Comparison of ENCODE assay signal across 2 cellular contexts in the genomic region with DNA sequence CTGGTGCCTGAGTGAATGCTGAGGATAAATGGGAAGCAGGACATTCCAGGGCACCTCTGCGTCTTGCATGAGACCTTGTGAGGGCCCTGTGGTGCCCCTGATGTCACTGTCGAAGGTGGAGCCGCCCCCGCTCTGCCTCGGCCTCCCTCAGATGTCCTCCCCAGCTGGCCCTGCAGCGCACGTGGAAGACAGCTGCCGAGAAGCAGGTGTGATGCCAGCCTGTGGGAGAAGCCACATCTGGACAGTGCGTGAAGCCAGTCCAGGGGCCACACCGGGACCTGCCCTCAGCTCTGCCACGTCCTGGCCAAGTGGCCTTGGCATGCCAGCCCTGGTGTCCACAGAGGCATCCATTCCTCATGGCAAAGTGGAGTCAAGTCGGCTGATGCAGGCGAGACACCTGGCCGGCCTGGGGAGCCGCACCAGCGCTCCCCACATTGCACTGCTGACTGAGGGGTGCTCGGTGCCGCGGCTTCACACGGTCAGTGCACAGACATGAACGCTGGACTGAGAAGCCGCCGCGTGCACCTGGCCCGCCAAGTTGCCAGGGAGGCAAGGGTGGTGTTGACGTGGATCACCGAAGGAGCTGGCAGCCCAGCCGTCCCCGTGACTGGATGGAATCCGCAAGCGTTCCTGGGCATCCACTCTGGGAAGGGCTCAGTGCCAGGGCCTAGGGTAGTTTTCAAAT.
TF ChIP-seq lines count a peak whose summit lies in the region.

No MANE protein-coding gene starts in this region.

TF ChIP-seq in SK-N-SH, 30 proteins besides CTCF, POLR2A, EP300 and RAD21 (continued from another document):
- TF ChIP-seq, protein P1, sequence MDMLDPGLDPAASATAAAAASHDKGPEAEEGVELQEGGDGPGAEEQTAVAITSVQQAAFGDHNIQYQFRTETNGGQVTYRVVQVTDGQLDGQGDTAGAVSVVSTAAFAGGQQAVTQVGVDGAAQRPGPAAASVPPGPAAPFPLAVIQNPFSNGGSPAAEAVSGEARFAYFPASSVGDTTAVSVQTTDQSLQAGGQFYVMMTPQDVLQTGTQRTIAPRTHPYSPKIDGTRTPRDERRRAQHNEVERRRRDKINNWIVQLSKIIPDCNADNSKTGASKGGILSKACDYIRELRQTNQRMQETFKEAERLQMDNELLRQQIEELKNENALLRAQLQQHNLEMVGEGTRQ (IDR thresholded peaks at IDR 0.05; ENCODE audit: borderline replicate concordance, low read depth, low read length), result no peak
- TF ChIP-seq RCOR1 (IDR thresholded peaks at IDR 0.05; ENCODE audit: low read length) (no peak), NFIC (IDR thresholded peaks at IDR 0.05; ENCODE audit: borderline replicate concordance) (no peak), FOXM1 (IDR thresholded peaks at IDR 0.05; ENCODE audit: low read depth) (no peak)
- TF ChIP-seq, protein P2, sequence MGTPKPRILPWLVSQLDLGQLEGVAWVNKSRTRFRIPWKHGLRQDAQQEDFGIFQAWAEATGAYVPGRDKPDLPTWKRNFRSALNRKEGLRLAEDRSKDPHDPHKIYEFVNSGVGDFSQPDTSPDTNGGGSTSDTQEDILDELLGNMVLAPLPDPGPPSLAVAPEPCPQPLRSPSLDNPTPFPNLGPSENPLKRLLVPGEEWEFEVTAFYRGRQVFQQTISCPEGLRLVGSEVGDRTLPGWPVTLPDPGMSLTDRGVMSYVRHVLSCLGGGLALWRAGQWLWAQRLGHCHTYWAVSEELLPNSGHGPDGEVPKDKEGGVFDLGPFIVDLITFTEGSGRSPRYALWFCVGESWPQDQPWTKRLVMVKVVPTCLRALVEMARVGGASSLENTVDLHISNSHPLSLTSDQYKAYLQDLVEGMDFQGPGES (IDR thresholded peaks at IDR 0.05; ENCODE audit: low read depth, low read length), result no peak

TF ChIP-seq in SK-N-SH treated with all-trans-retinoic acid at 6 μM for 48 hours, 23 proteins besides CTCF, POLR2A, EP300 and RAD21 (continued from another document):
- TF ChIP-seq, protein P3, sequence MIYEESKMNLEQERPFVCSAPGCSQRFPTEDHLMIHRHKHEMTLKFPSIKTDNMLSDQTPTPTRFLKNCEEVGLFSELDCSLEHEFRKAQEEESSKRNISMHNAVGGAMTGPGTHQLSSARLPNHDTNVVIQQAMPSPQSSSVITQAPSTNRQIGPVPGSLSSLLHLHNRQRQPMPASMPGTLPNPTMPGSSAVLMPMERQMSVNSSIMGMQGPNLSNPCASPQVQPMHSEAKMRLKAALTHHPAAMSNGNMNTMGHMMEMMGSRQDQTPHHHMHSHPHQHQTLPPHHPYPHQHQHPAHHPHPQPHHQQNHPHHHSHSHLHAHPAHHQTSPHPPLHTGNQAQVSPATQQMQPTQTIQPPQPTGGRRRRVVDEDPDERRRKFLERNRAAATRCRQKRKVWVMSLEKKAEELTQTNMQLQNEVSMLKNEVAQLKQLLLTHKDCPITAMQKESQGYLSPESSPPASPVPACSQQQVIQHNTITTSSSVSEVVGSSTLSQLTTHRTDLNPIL (CRISPR knock-in tag; IDR thresholded peaks at IDR 0.05; ENCODE audit: low read depth), result no peak
- TF ChIP-seq ESRRG (CRISPR knock-in tag; IDR thresholded peaks at IDR 0.05) (no peak), CSDC2 (CRISPR knock-in tag; IDR thresholded peaks at IDR 0.05) (no peak), TCF4 (CRISPR knock-in tag; IDR thresholded peaks at IDR 0.05; ENCODE audit: borderline replicate concordance) (no peak), ZNF70 (CRISPR knock-in tag; IDR thresholded peaks at IDR 0.05) (no peak), ARNTL (CRISPR knock-in tag; IDR thresholded peaks at IDR 0.05; ENCODE audit: borderline replicate concordance, low read depth) (no peak), ZNF8 (CRISPR knock-in tag; IDR thresholded peaks at IDR 0.05) (no peak), ISL1 (CRISPR knock-in tag; IDR thresholded peaks at IDR 0.05) (no peak)
- TF ChIP-seq, protein P4, sequence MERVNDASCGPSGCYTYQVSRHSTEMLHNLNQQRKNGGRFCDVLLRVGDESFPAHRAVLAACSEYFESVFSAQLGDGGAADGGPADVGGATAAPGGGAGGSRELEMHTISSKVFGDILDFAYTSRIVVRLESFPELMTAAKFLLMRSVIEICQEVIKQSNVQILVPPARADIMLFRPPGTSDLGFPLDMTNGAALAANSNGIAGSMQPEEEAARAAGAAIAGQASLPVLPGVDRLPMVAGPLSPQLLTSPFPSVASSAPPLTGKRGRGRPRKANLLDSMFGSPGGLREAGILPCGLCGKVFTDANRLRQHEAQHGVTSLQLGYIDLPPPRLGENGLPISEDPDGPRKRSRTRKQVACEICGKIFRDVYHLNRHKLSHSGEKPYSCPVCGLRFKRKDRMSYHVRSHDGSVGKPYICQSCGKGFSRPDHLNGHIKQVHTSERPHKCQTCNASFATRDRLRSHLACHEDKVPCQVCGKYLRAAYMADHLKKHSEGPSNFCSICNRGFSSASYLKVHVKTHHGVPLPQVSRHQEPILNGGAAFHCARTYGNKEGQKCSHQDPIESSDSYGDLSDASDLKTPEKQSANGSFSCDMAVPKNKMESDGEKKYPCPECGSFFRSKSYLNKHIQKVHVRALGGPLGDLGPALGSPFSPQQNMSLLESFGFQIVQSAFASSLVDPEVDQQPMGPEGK (CRISPR knock-in tag; IDR thresholded peaks at IDR 0.05; ENCODE audit: borderline replicate concordance), result no peak
